17 cellular contexts compared by ENCODE assay signal in genomic region chr18:56289381-56289780, GRCh38.
"Had no signal": no experiment of that assay in that cellular context is flagged by ENCODE, and none has a peak within 500 bp of the region (broad histone marks: within the 10 kb centered on the region; RNA-seq: fewer than 3 reads in every experiment).

No MANE protein-coding gene starts in this region.

- ATAC-seq: activated T-cell treated with anti-CD3 and anti-CD28 coated beads, Interleukin-2, amount 50 U/mL, for 72 hours; stimulated activated naive CD8-positive, alpha-beta T cell treated with anti-CD3 and anti-CD28 coated beads, Interleukin-15, Interleukin-2, amounts not matched to agents 100 U/mL and 50 U/mL, for 24 hours had no signal

- H3K4me3 ChIP-seq: ascending aorta, esophagus muscularis mucosa, lung, tibial artery had no signal

- H3K4me1 ChIP-seq: ascending aorta, tibial artery had no signal

- H3K36me3 ChIP-seq: ascending aorta, esophagus muscularis mucosa, tibial artery had no signal

- H3K9me3 ChIP-seq: ascending aorta, esophagus muscularis mucosa, tibial artery had no signal

- H3K27ac ChIP-seq: ascending aorta, esophagus muscularis mucosa, tibial artery, VCaP had no signal

- H3K27me3 ChIP-seq: ascending aorta, esophagus muscularis mucosa, tibial artery had no signal

- DNase-seq: activated CD4-positive, alpha-beta T cell treated with anti-CD3 and anti-CD28 coated beads, Interleukin-2, amount 50 U/mL, for 1 hour; activated CD4-positive, CD25-positive, alpha-beta regulatory T cell treated with anti-CD3 and anti-CD28 coated beads, Interleukin-2, amount 50 U/mL, for 72 hours; activated CD8-positive, alpha-beta memory T cell treated with anti-CD3 and anti-CD28 coated beads for 24 hours; activated CD8-positive, alpha-beta memory T cell treated with anti-CD3 and anti-CD28 coated beads, Interleukin-2, amount 50 U/mL, for 48 hours; activated gamma-delta T cell; activated T-cell treated with anti-CD3 and anti-CD28 coated beads, Interleukin-2, amount 50 U/mL, for 72 hours; cortex of kidney; effector memory CD4-positive, alpha-beta T cell; posterior cingulate gyrus; stimulated activated CD4-positive, alpha-beta T cell treated with anti-CD3 and anti-CD28 coated beads, Interleukin-2, amount 100 ng/mL, for 24 hours; stimulated activated naive CD8-positive, alpha-beta T cell treated with anti-CD3 and anti-CD28 coated beads, Interleukin-15, Interleukin-2, amounts not matched to agents 100 U/mL and 50 U/mL, for 24 hours; substantia nigra; tibial artery had no signal
